In genomic region chr2:58973831-58974281, GRCh38 we compare ENCODE assay signal across 19 cellular contexts.
DNase-seq lines count a peak whose midpoint lies in the region; ATAC-seq and TF ChIP-seq lines count a peak whose summit lies in the region.
"Had no signal": no experiment of that assay in that cellular context is flagged by ENCODE, and none has a peak within 500 bp of the region (broad histone marks: within the 10 kb centered on the region; RNA-seq: fewer than 3 reads in every experiment).

No MANE protein-coding gene starts in this region.

- DNase-seq in NCI-H2227 (lab: John Stamatoyannopoulos, UW; ENCODE audit: unreplicated experiment) (peak; percentile 23), NCI-H2227 treated with DMSO at 0.1 percent for 48 hours (lab: John Stamatoyannopoulos, UW) (no peak), iPS-NIHi11 (ENCODE audit: low spot score) (peak; percentile 42), type B pancreatic cell (ENCODE audit: extremely low spot score, unreplicated experiment) (no peak), middle frontal gyrus (ENCODE audit: extremely low spot score, low spot score) (no peak), mesenteric fat pad (ENCODE audit: low spot score) (no peak), left ventricle myocardium inferior (no peak)
- DNase-seq: activated CD4-positive, alpha-beta T cell treated with anti-CD3 and anti-CD28 coated beads for 4 hours; activated naive CD4-positive, alpha-beta T cell treated with anti-CD3 and anti-CD28 coated beads for 36 hours; hippocampal formation; left ventricle myocardium superior; NCI-H226; T-helper 9 cell; tibial artery had no signal

- H3K36me3 ChIP-seq in left ventricle myocardium inferior, result no peaks in the 10 kb centered on the region
- H3K36me3 ChIP-seq: tibial artery had no signal

- peak overlapping the region; percentile 70 for H3K4me3 Mint-ChIP-seq in type B pancreatic cell
- H3K4me3 Mint-ChIP-seq: activated naive CD4-positive, alpha-beta T cell treated with anti-CD3 and anti-CD28 coated beads for 36 hours; CD14-positive monocyte; IgD-negative memory B cell had no signal

- H3K27me3 ChIP-seq in left ventricle myocardium inferior (ENCODE audit: low read depth), result no peaks in the 10 kb centered on the region
- H3K27me3 ChIP-seq: tibial artery had no signal

- no peaks in the 10 kb centered on the region for H3K4me1 ChIP-seq in left ventricle myocardium inferior
- H3K4me1 ChIP-seq: parathyroid adenoma, tibial artery had no signal

- peaks cover 5% of the 10 kb centered on the region for H3K9me3 Mint-ChIP-seq in type B pancreatic cell
- H3K9me3 Mint-ChIP-seq: activated naive CD4-positive, alpha-beta T cell treated with anti-CD3 and anti-CD28 coated beads for 36 hours; brain; CD14-positive monocyte had no signal

- H3K9me3 ChIP-seq in left ventricle myocardium inferior (replicated peaks), result no peaks in the 10 kb centered on the region
- H3K9me3 ChIP-seq: tibial artery had no signal

- no peak overlapping the region for H3K4me3 ChIP-seq in left ventricle myocardium inferior
- H3K4me3 ChIP-seq: tibial artery had no signal

- H3K4me1 Mint-ChIP-seq in type B pancreatic cell (ENCODE audit: unreplicated experiment), result peaks cover 45% of the 10 kb centered on the region
- H3K4me1 Mint-ChIP-seq: CD14-positive monocyte, IgD-negative memory B cell had no signal

- no peak for ATAC-seq in SK-N-SH treated with all-trans-retinoic acid at 6 μM for 48 hours
- ATAC-seq: left ventricle myocardium superior had no signal

- no peak overlapping the region for H3K27ac ChIP-seq in left ventricle myocardium inferior (replicated peaks)
- H3K27ac ChIP-seq: parathyroid adenoma, tibial artery had no signal

- TF ChIP-seq CTCF in type B pancreatic cell (conservative IDR thresholded peaks at IDR 0.05), result no peak
- no peak for TF ChIP-seq CTCF in left ventricle myocardium inferior (IDR thresholded peaks at IDR 0.05; ENCODE audit: borderline replicate concordance)

- H3K27ac Mint-ChIP-seq in type B pancreatic cell, result peak overlapping the region; percentile 78
- H3K27ac Mint-ChIP-seq: activated naive CD4-positive, alpha-beta T cell treated with anti-CD3 and anti-CD28 coated beads for 36 hours; CD14-positive monocyte; IgD-negative memory B cell had no signal

- intact Hi-C loops in left ventricle myocardium inferior (cut with micrococcal nuclease), result no loop called here

- H3K27me3 Mint-ChIP-seq in type B pancreatic cell, result no peaks in the 10 kb centered on the region
- H3K27me3 Mint-ChIP-seq: brain, IgD-negative memory B cell had no signal

- H3K36me3 Mint-ChIP-seq in type B pancreatic cell, result peaks cover 3% of the 10 kb centered on the region
- H3K36me3 Mint-ChIP-seq: brain, CD14-positive monocyte had no signal

TF ChIP-seq in SK-N-SH treated with all-trans-retinoic acid at 6 μM for 48 hours, 23 proteins besides CTCF, POLR2A, EP300 and RAD21:
- peak; percentile 28; the same call in 1 of the 2 replicates for TF ChIP-seq TCF4 (CRISPR knock-in tag; IDR thresholded peaks at IDR 0.05; ENCODE audit: borderline replicate concordance)
- peak; percentile 97 for TF ChIP-seq ISL1 (CRISPR knock-in tag; IDR thresholded peaks at IDR 0.05)
- no peak for TF ChIP-seq SNAI2 (CRISPR knock-in tag; IDR thresholded peaks at IDR 0.05)
- TF ChIP-seq OSR1 (CRISPR knock-in tag; IDR thresholded peaks at IDR 0.05), result no peak
- no peak for TF ChIP-seq ZFP30 (CRISPR knock-in tag; IDR thresholded peaks at IDR 0.05)
- TF ChIP-seq, protein P1, sequence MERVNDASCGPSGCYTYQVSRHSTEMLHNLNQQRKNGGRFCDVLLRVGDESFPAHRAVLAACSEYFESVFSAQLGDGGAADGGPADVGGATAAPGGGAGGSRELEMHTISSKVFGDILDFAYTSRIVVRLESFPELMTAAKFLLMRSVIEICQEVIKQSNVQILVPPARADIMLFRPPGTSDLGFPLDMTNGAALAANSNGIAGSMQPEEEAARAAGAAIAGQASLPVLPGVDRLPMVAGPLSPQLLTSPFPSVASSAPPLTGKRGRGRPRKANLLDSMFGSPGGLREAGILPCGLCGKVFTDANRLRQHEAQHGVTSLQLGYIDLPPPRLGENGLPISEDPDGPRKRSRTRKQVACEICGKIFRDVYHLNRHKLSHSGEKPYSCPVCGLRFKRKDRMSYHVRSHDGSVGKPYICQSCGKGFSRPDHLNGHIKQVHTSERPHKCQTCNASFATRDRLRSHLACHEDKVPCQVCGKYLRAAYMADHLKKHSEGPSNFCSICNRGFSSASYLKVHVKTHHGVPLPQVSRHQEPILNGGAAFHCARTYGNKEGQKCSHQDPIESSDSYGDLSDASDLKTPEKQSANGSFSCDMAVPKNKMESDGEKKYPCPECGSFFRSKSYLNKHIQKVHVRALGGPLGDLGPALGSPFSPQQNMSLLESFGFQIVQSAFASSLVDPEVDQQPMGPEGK (CRISPR knock-in tag; IDR thresholded peaks at IDR 0.05; ENCODE audit: borderline replicate concordance), result no peak
- TF ChIP-seq, protein P2, sequence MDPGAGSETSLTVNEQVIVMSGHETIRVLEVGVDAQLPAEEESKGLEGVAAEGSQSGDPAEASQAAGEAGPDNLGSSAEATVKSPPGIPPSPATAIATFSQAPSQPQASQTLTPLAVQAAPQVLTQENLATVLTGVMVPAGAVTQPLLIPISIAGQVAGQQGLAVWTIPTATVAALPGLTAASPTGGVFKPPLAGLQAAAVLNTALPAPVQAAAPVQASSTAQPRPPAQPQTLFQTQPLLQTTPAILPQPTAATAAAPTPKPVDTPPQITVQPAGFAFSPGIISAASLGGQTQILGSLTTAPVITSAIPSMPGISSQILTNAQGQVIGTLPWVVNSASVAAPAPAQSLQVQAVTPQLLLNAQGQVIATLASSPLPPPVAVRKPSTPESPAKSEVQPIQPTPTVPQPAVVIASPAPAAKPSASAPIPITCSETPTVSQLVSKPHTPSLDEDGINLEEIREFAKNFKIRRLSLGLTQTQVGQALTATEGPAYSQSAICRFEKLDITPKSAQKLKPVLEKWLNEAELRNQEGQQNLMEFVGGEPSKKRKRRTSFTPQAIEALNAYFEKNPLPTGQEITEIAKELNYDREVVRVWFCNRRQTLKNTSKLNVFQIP (CRISPR knock-in tag; IDR thresholded peaks at IDR 0.05; ENCODE audit: borderline replicate concordance, low read depth), result no peak

Comparison
In these comparisons a context has a peak if more than half of its experiments do, and no peak if none do; other contexts are left out.
1. DNase-seq: peak in NCI-H2227 (single experiment) and iPS-NIHi11 (single experiment); none in NCI-H2227 treated with DMSO at 0.1 percent for 48 hours (single experiment), type B pancreatic cell (single experiment), middle frontal gyrus (single experiment), mesenteric fat pad (single experiment) and left ventricle myocardium inferior (single experiment).